In genomic region chr9:32783168-32783891, GRCh38 we compare ENCODE assay signal across 9 cellular contexts. TPM values are rescaled to one million over a fixed set of nuclear protein-coding genes. Genes with fewer than 3 reads are reported as not detected.
DNase-seq lines count a peak whose midpoint lies in the region; ATAC-seq and TF ChIP-seq lines count a peak whose summit lies in the region.
"Had no signal": no experiment of that assay in that cellular context is flagged by ENCODE, and none has a peak within 500 bp of the region (broad histone marks: within the 10 kb centered on the region; RNA-seq: fewer than 3 reads in every experiment).

Gene TMEM215 (plus strand): TSS chr9:32783540. CDS start chr9:32784184, 644 bp downstream.

- H3K36me3 Mint-ChIP-seq in T-helper 17 cell (ENCODE audit: low read depth), result peaks cover 5% of the 10 kb centered on the region
- H3K36me3 Mint-ChIP-seq: stimulated activated naive B cell treated with anti-CD40 and anti-IgM and Interleukin-4, amounts not matched to agents 10 μg/mL and 1 μg/mL and 100 μg/mL, for 72 hours had no signal

- H3K9me3 ChIP-seq in thyroid gland (no peaks in the 10 kb centered on the region), HAP-1 (no peaks in the 10 kb centered on the region; the same call in 1 of the 2 replicates), T-helper 17 cell (ENCODE audit: control insufficient read depth, low read length, poor library complexity, severe bottlenecking) (no peaks in the 10 kb centered on the region)

- no peak for TF ChIP-seq POLR2A in thyroid gland (IDR thresholded peaks at IDR 0.05)

- H3K4me1 ChIP-seq in thyroid gland, result peaks cover 0 to 13% of the 10 kb centered on the region in 2 donors
- H3K4me1 ChIP-seq in HAP-1, result no peaks in the 10 kb centered on the region

- no peak for ATAC-seq in T-helper 17 cell
- ATAC-seq: stimulated activated naive B cell treated with anti-CD40 and anti-IgM and Interleukin-4, amounts not matched to agents 10 μg/mL and 1 μg/mL and 100 μg/mL, for 72 hours had no signal

- 1 to 4% methylated on average over 8 to 12 of the region's 59 CpGs for WGBS in thyroid gland, 2 donors

- no peaks in the 10 kb centered on the region for H3K27me3 ChIP-seq in thyroid gland
- peaks cover 59% of the 10 kb centered on the region for H3K27me3 ChIP-seq in HAP-1 (ENCODE audit: low read depth)

- in situ Hi-C loops in astrocyte of the cerebellum (cut with HindIII; ENCODE audit: low sequenced_read_pairs), result no loop called here
- in situ Hi-C loops in HAP-1 (cut with MboI; ENCODE audit: low sequenced_read_pairs), result no loop called here

- no peaks in the 10 kb centered on the region for H3K4me1 Mint-ChIP-seq in T-helper 17 cell

- H3K36me3 ChIP-seq in thyroid gland (no peaks in the 10 kb centered on the region), HAP-1 (replicated peaks) (no peaks in the 10 kb centered on the region)

- H3K4me3 ChIP-seq in astrocyte of the cerebellum (ENCODE audit: low read depth, low read length) (peak within 1 kb of the TSS; percentile 34), thyroid gland (replicated peaks in 1 of 3) (no peak within 1 kb of the TSS), HAP-1 (no peak within 1 kb of the TSS)

- H3K27me3 Mint-ChIP-seq in T-helper 17 cell, result peaks cover 62% of the 10 kb centered on the region

- intact Hi-C loops in thyroid gland (cut with DNase I), result no loop called here

- H3K27ac Mint-ChIP-seq in T-helper 17 cell, result no peak within 1 kb of the TSS
- H3K27ac Mint-ChIP-seq: stimulated activated naive B cell treated with anti-CD40 and anti-IgM and Interleukin-4, amounts not matched to agents 10 μg/mL and 1 μg/mL and 100 μg/mL, for 72 hours had no signal

- peak; percentile 23 for DNase-seq in NCI-H345 (lab: John Stamatoyannopoulos, UW)
- DNase-seq in NCI-H345 treated with DMSO at 0.1 percent for 48 hours (lab: John Stamatoyannopoulos, UW; ENCODE audit: unreplicated experiment), result no peak
- DNase-seq in astrocyte of the cerebellum (ENCODE audit: low read depth), result no peak
- DNase-seq in iPS-NIHi11 (ENCODE audit: low spot score), result peak; percentile 81
- DNase-seq in thyroid gland, result peak; percentile 13 to 14
- no peak for DNase-seq in HAP-1 (ENCODE audit: low spot score in 2 of 2)
- no peak for DNase-seq in NCI-H2196 treated with DMSO at 0.1 percent for 48 hours (lab: John Stamatoyannopoulos, UW; ENCODE audit: unreplicated experiment)
- DNase-seq in T-helper 17 cell, result no peak
- DNase-seq: stimulated activated naive B cell treated with anti-CD40 and anti-IgM and Interleukin-4, amounts not matched to agents 10 μg/mL and 1 μg/mL and 100 μg/mL, for 72 hours had no signal

- H3K27ac ChIP-seq in thyroid gland, result no peak within 1 kb of the TSS

- TF ChIP-seq CTCF in astrocyte of the cerebellum (IDR thresholded peaks at IDR 0.05; ENCODE audit: low read depth, low read length, missing control alignments), result peak; percentile 9
- no peak for TF ChIP-seq CTCF in thyroid gland (IDR thresholded peaks at IDR 0.05)

- H3K4me3 Mint-ChIP-seq in T-helper 17 cell, result no peak within 1 kb of the TSS
- H3K4me3 Mint-ChIP-seq: stimulated activated naive B cell treated with anti-CD40 and anti-IgM and Interleukin-4, amounts not matched to agents 10 μg/mL and 1 μg/mL and 100 μg/mL, for 72 hours had no signal

RNA-seq across cellular contexts. Expression of gene TMEM215, which starts in this region (rescaled TPM):
- total RNA-seq in thyroid gland (not detected), T-helper 17 cell (not detected)

Comparison
In these comparisons a context has a peak if more than half of its experiments do, and no peak if none do; other contexts are left out.
1. DNase-seq: peak in NCI-H345 (single experiment) and iPS-NIHi11 (single experiment); none in NCI-H345 treated with DMSO at 0.1 percent for 48 hours (single experiment), astrocyte of the cerebellum (single experiment), HAP-1 (0 of 2), NCI-H2196 treated with DMSO at 0.1 percent for 48 hours (single experiment) and T-helper 17 cell (0 of 3).
2. Peak in DNase-seq in thyroid gland; RNA of the gene not detected or under 1 TPM.